Comparison of ENCODE assay signal across 26 cellular contexts in the genomic region with DNA sequence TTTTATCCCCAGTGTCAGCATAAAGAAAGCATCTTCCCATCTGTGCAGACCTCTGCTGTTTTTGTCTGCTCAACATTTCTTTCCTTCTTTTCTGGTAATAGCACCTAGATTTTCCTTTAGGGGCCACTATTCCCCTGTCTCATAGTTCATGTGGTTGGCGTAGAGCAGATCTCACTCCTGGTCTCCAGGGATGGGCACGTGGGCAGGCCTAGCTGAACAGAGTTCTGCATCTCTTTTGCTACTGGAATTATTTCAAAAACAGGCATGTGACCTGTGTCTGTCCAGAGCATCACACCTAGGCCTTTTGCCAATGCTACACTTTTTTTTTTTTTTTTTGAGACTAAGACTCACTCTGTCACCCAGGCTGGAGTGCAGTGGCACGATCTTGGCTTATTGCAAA. TPM values are rescaled to one million over a fixed set of nuclear protein-coding genes. Genes with fewer than 3 reads are reported as not detected.
"Had no signal": no experiment of that assay in that cellular context is flagged by ENCODE, and none has a peak within 500 bp of the region (broad histone marks: within the 10 kb centered on the region; RNA-seq: fewer than 3 reads in every experiment).

No MANE protein-coding gene starts in this region.

- H3K9me3 ChIP-seq: adrenal gland, breast epithelium, esophagus squamous epithelium, heart right ventricle, ovary, prostate gland, stomach, suprapubic skin, uterus had no signal

- H3K4me1 ChIP-seq: adrenal gland, breast epithelium, prostate gland, uterus had no signal

- H3K27me3 ChIP-seq: adrenal gland, breast epithelium, esophagus squamous epithelium, heart right ventricle, ovary, stomach, suprapubic skin, uterus had no signal

- H3K36me3 Mint-ChIP-seq: activated naive CD4-positive, alpha-beta T cell treated with anti-CD3 and anti-CD28 coated beads, Interleukin-2, amount 50 U/mL, for 72 hours; naive thymus-derived CD4-positive, alpha-beta T cell had no signal

- H3K4me3 ChIP-seq: adrenal gland, breast epithelium, esophagus squamous epithelium, heart right ventricle, lung, ovary, prostate gland, skin epidermis, stomach, suprapubic skin, uterus had no signal

- DNase-seq: activated CD4-positive, alpha-beta T cell treated with anti-CD3 and anti-CD28 coated beads, Interleukin-2, amount 50 U/mL, for 1 hour; activated CD4-positive, CD25-positive, alpha-beta regulatory T cell treated with anti-CD3 and anti-CD28 coated beads, Interleukin-2, amount 50 U/mL, for 72 hours; activated T-cell treated with anti-CD3 and anti-CD28 coated beads, Interleukin-2, amount 50 U/mL, for 1 hour; adrenal gland; cortex of kidney; esophagus squamous epithelium; islet precursor cell; naive thymus-derived CD4-positive, alpha-beta T cell; ovary; stimulated activated CD4-positive, alpha-beta T cell treated with anti-CD3 and anti-CD28 coated beads, Interleukin-1b, Interleukin-23, amount 100 ng/mL, for 48 hours; stomach; trophoblast cell; uterus had no signal

- H3K27ac ChIP-seq: adrenal gland, esophagus squamous epithelium, heart right ventricle, ovary, prostate gland, skin epidermis, stomach, suprapubic skin, uterus, VCaP had no signal

- H3K9me3 Mint-ChIP-seq: activated naive CD4-positive, alpha-beta T cell treated with anti-CD3 and anti-CD28 coated beads, Interleukin-2, amount 50 U/mL, for 72 hours; endodermal cell; naive thymus-derived CD4-positive, alpha-beta T cell; stimulated activated effector memory CD8-positive, alpha-beta T cell treated with anti-CD3 and anti-CD28 coated beads, Interleukin-12 subunit alpha, Interleukin-12 subunit beta, amount 100 ng/mL, for 72 hours; T-helper 2 cell treated with Interferon-gamma antibody and Interleukin-4, amounts not matched to agents 5 μg/mL and 100 μg/mL, for 36 hours had no signal

- H3K36me3 ChIP-seq: adrenal gland, breast epithelium, esophagus squamous epithelium, heart right ventricle, ovary, prostate gland, stomach, suprapubic skin, uterus had no signal

- ATAC-seq: naive thymus-derived CD4-positive, alpha-beta T cell; stimulated activated effector memory CD8-positive, alpha-beta T cell treated with anti-CD3 and anti-CD28 coated beads, Interleukin-12 subunit alpha, Interleukin-12 subunit beta, amount 100 ng/mL, for 72 hours had no signal

- H3K27ac Mint-ChIP-seq: activated naive CD4-positive, alpha-beta T cell treated with anti-CD3 and anti-CD28 coated beads, Interleukin-2, amount 50 U/mL, for 72 hours; endodermal cell; naive thymus-derived CD4-positive, alpha-beta T cell; stimulated activated effector memory CD8-positive, alpha-beta T cell treated with anti-CD3 and anti-CD28 coated beads, Interleukin-12 subunit alpha, Interleukin-12 subunit beta, amount 100 ng/mL, for 72 hours; T-helper 2 cell treated with Interferon-gamma antibody and Interleukin-4, amounts not matched to agents 5 μg/mL and 100 μg/mL, for 36 hours had no signal

- H3K4me3 Mint-ChIP-seq: endodermal cell; naive thymus-derived CD4-positive, alpha-beta T cell; stimulated activated effector memory CD8-positive, alpha-beta T cell treated with anti-CD3 and anti-CD28 coated beads, Interleukin-12 subunit alpha, Interleukin-12 subunit beta, amount 100 ng/mL, for 72 hours; T-helper 2 cell treated with Interferon-gamma antibody and Interleukin-4, amounts not matched to agents 5 μg/mL and 100 μg/mL, for 36 hours had no signal

RNA-seq across cellular contexts. Expression of a gene that starts 17.7 kb away (rescaled TPM):
- total RNA-seq: cerebellum, endodermal cell, fibroblast of villous mesenchyme had no signal

RNA-seq across cellular contexts. Expression of a gene that starts 51.3 kb away (rescaled TPM):
- total RNA-seq: cerebellum, endodermal cell, fibroblast of villous mesenchyme had no signal
